Comparison of ENCODE assay signal across 8 cellular contexts in the genomic region with DNA sequence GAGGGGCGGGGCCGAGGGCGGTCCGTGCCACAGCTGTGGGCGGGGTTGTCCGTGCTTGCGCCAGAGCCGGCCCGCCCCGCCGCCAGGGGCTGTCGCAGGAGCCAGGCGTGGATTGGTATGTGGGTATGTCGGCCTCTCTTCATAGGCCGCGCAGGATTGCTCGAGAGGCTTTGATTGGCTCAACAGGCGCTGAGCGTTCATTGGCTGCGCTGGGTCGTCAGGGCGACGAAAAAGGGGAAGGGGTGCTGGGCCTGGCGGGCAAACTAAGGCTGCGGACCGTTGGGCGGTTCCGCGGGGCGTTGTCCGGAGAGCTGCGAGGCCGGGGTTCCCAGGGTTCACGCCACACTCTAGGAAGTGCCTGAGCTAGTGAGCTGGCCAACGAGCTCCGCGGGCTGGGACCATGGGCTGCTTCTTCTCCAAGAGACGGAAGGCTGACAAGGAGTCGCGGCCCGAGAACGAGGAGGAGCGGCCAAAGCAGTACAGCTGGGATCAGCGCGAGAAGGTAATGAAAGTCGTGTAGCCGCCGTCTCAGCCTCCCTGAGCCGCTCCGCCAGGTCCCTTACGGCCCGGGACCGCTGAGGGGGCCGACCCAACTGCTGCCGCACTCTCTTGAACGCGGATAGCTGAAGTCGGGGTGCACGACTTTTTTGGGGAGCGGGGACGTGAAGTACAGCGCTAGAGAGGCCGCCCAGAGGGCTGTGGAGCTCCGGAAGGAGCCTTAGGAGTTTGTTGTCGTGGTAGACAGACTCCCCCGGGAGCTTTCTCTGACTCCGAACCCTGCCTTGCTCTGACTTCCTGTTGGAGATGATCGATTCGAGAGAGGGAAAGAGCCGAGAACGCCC. TPM values are rescaled to one million over a fixed set of nuclear protein-coding genes. Genes with fewer than 3 reads are reported as not detected.
DNase-seq lines count a peak whose midpoint lies in the region; ATAC-seq and TF ChIP-seq lines count a peak whose summit lies in the region.

TSS of gene RP2 (plus strand) at position 343 of the 842 bp plus-strand sequence. CDS start at position 401, 58 bp downstream.

- H3K4me1 Mint-ChIP-seq in naive thymus-derived CD8-positive, alpha-beta T cell, result peaks cover 3 to 32% (median 11%) of the 10 kb centered on the region in 4 donors
- H3K4me1 Mint-ChIP-seq in stimulated activated naive B cell treated with anti-CD40 and anti-IgM and Interleukin-4, amounts not matched to agents 10 μg/mL and 1 μg/mL and 100 μg/mL, for 72 hours, result peaks cover 8 to 25% of the 10 kb centered on the region in 2 donors

- no peaks in the 10 kb centered on the region for H3K9me3 Mint-ChIP-seq in naive thymus-derived CD8-positive, alpha-beta T cell
- H3K9me3 Mint-ChIP-seq in stimulated activated naive B cell treated with anti-CD40 and anti-IgM and Interleukin-4, amounts not matched to agents 10 μg/mL and 1 μg/mL and 100 μg/mL, for 72 hours, result peaks cover 0 to 3% of the 10 kb centered on the region in 2 donors

- peak; percentile 97 to 98 for ATAC-seq in naive thymus-derived CD8-positive, alpha-beta T cell
- ATAC-seq in stimulated activated naive B cell treated with anti-CD40 and anti-IgM and Interleukin-4, amounts not matched to agents 10 μg/mL and 1 μg/mL and 100 μg/mL, for 72 hours (replicated peaks), result peak; percentile 95

- H3K27me3 Mint-ChIP-seq in naive thymus-derived CD8-positive, alpha-beta T cell, result no peaks in the 10 kb centered on the region
- peaks cover 0 to 4% of the 10 kb centered on the region in 2 donors for H3K27me3 Mint-ChIP-seq in stimulated activated naive B cell treated with anti-CD40 and anti-IgM and Interleukin-4, amounts not matched to agents 10 μg/mL and 1 μg/mL and 100 μg/mL, for 72 hours

- CTCF ChIA-PET in RWPE1 (lab: Yijun Ruan, JAX), result interaction anchor here (0.6 kb wide), 1 partner anchor 47 kb away, joined by 3 read pairs; no protein-coding TSS in a partner anchor

- peak within 1 kb of the TSS; percentile 81 to 97 (median 96) for H3K27ac Mint-ChIP-seq in naive thymus-derived CD8-positive, alpha-beta T cell
- peak within 1 kb of the TSS; percentile 97 for H3K27ac Mint-ChIP-seq in stimulated activated naive B cell treated with anti-CD40 and anti-IgM and Interleukin-4, amounts not matched to agents 10 μg/mL and 1 μg/mL and 100 μg/mL, for 72 hours

- peak within 1 kb of the TSS; percentile 90 to 99 (median 95) for H3K4me3 Mint-ChIP-seq in naive thymus-derived CD8-positive, alpha-beta T cell
- H3K4me3 Mint-ChIP-seq in stimulated activated naive B cell treated with anti-CD40 and anti-IgM and Interleukin-4, amounts not matched to agents 10 μg/mL and 1 μg/mL and 100 μg/mL, for 72 hours, result peak within 1 kb of the TSS; percentile 95 to 98

- H3K27ac ChIP-seq in RWPE1, result peak within 1 kb of the TSS; percentile 89

- POLR2A ChIA-PET in RWPE1 (lab: Yijun Ruan, JAX; ENCODE audit: low non-redundant PET), result no interaction called here
- POLR2A ChIA-PET in naive thymus-derived CD8-positive, alpha-beta T cell (lab: Charles Lee), result interaction anchor here (1.0 kb wide), 1 partner anchor 43 kb away, joined by 3 read pairs; no protein-coding TSS in a partner anchor

- DNase-seq in EH (ENCODE audit: low read depth), result peak; percentile 95
- peak; percentile 63 for DNase-seq in GOT3 (lab: John Stamatoyannopoulos, UW)
- DNase-seq in LHCN-M2 (ENCODE audit: low read depth), result peak; percentile 92
- peak; percentile 81 for DNase-seq in RWPE1 (ENCODE audit: low spot score)
- peak; percentile 74 for DNase-seq in activated T-helper 9 cell treated with anti-CD3 and anti-CD28 coated beads, Interleukin-2, amount 50 U/mL, for 16 hours (ENCODE audit: low read depth)
- peak; percentile 91 for DNase-seq in fibroblast of peridontal ligament (ENCODE audit: extremely low read depth)
- peak; percentile 72 to 92 (median 82) for DNase-seq in naive thymus-derived CD8-positive, alpha-beta T cell
- DNase-seq in stimulated activated naive B cell treated with anti-CD40 and anti-IgM and Interleukin-4, amounts not matched to agents 10 μg/mL and 1 μg/mL and 100 μg/mL, for 72 hours, result peak; percentile 85

- TF ChIP-seq CTCF in RWPE1 (conservative IDR thresholded peaks at IDR 0.05; ENCODE audit: low read depth), result no peak

- H3K36me3 Mint-ChIP-seq in naive thymus-derived CD8-positive, alpha-beta T cell, result no peaks in the 10 kb centered on the region
- no peaks in the 10 kb centered on the region for H3K36me3 Mint-ChIP-seq in stimulated activated naive B cell treated with anti-CD40 and anti-IgM and Interleukin-4, amounts not matched to agents 10 μg/mL and 1 μg/mL and 100 μg/mL, for 72 hours

RNA-seq across cellular contexts. Expression of gene RP2, which starts in this region (rescaled TPM):
- 16.2 and 20.6 TPM in 2 replicates for total RNA-seq in LHCN-M2 (2014; rRNA removed)
- polyA plus RNA-seq in LHCN-M2 (2012), result 5.7 TPM
- total RNA-seq in naive thymus-derived CD8-positive, alpha-beta T cell, result 1 to 10 TPM; 6.9 to 7.5 TPM
- polyA plus RNA-seq in naive thymus-derived CD8-positive, alpha-beta T cell, result 1 to 10 TPM; 3.7 to 4.1 (median 3.7) TPM

Comparison
In these comparisons a context has a peak if more than half of its experiments do, and no peak if none do; other contexts are left out.
1. Peak in every context shown above with its lines: DNase-seq, ATAC-seq and H3K27ac ChIP-seq.